ENCODE assay signal across 13 cellular contexts in genomic region chr7:121945066-121945848, GRCh38.
"Had no signal": no experiment of that assay in that cellular context is flagged by ENCODE, and none has a peak within 500 bp of the region (broad histone marks: within the 10 kb centered on the region; RNA-seq: fewer than 3 reads in every experiment).

No MANE protein-coding gene starts in this region.

- H3K9me3 ChIP-seq: mucosa of descending colon, neutrophil had no signal

- H3K4me3 ChIP-seq: cardiac muscle cell, mucosa of descending colon had no signal

- H3K36me3 Mint-ChIP-seq: activated CD8-positive, alpha-beta memory T cell treated with anti-CD3 and anti-CD28 coated beads, Interleukin-2, amount 10 ng/mL, durations not matched to agents 7 days and 5 days; activated naive CD8-positive, alpha-beta T cell; naive thymus-derived CD8-positive, alpha-beta T cell had no signal

- H3K27me3 Mint-ChIP-seq: activated CD8-positive, alpha-beta memory T cell treated with anti-CD3 and anti-CD28 coated beads, Interleukin-2, amount 10 ng/mL, durations not matched to agents 7 days and 5 days; activated naive CD8-positive, alpha-beta T cell; activated T-cell treated with anti-CD3 and anti-CD28 coated beads, Interleukin-2, amount 50 U/mL, for 24 hours had no signal

- ATAC-seq: activated CD8-positive, alpha-beta memory T cell treated with anti-CD3 and anti-CD28 coated beads, Interleukin-2, amount 10 ng/mL, durations not matched to agents 7 days and 5 days; mucosa of descending colon; naive thymus-derived CD8-positive, alpha-beta T cell had no signal

- H3K36me3 ChIP-seq: cardiac muscle cell, neutrophil had no signal

- H3K27me3 ChIP-seq: cardiac muscle cell, neutrophil had no signal

- H3K4me1 Mint-ChIP-seq: activated CD8-positive, alpha-beta memory T cell treated with anti-CD3 and anti-CD28 coated beads, Interleukin-2, amount 10 ng/mL, durations not matched to agents 7 days and 5 days; naive thymus-derived CD8-positive, alpha-beta T cell had no signal

- H3K27ac Mint-ChIP-seq: activated CD8-positive, alpha-beta memory T cell treated with anti-CD3 and anti-CD28 coated beads, Interleukin-2, amount 10 ng/mL, durations not matched to agents 7 days and 5 days; activated naive CD8-positive, alpha-beta T cell; activated T-cell treated with anti-CD3 and anti-CD28 coated beads, Interleukin-2, amount 50 U/mL, for 24 hours; naive thymus-derived CD8-positive, alpha-beta T cell; T-helper 2 cell treated with Interferon-gamma antibody and Interleukin-4, amounts not matched to agents 5 μg/mL and 100 μg/mL, for 36 hours had no signal

- FAIRE-seq: colon had no signal

- H3K9me3 Mint-ChIP-seq: activated T-cell treated with anti-CD3 and anti-CD28 coated beads, Interleukin-2, amount 50 U/mL, for 24 hours; T-helper 2 cell treated with Interferon-gamma antibody and Interleukin-4, amounts not matched to agents 5 μg/mL and 100 μg/mL, for 36 hours had no signal

- H3K4me3 Mint-ChIP-seq: activated CD8-positive, alpha-beta memory T cell treated with anti-CD3 and anti-CD28 coated beads, Interleukin-2, amount 10 ng/mL, durations not matched to agents 7 days and 5 days; activated naive CD8-positive, alpha-beta T cell; activated T-cell treated with anti-CD3 and anti-CD28 coated beads, Interleukin-2, amount 50 U/mL, for 24 hours; naive thymus-derived CD8-positive, alpha-beta T cell; T-helper 2 cell treated with Interferon-gamma antibody and Interleukin-4, amounts not matched to agents 5 μg/mL and 100 μg/mL, for 36 hours had no signal

- DNase-seq: activated CD4-positive, alpha-beta T cell treated with anti-CD3 and anti-CD28 coated beads, Interleukin-2, amount 50 U/mL, for 48 hours; activated CD4-positive, CD25-positive, alpha-beta regulatory T cell treated with anti-CD3 and anti-CD28 coated beads, Interleukin-2, amount 50 U/mL, for 72 hours; activated CD8-positive, alpha-beta memory T cell treated with anti-CD3 and anti-CD28 coated beads, Interleukin-2, amount 10 ng/mL, durations not matched to agents 7 days and 5 days; activated effector memory CD4-positive, alpha-beta T cell treated with Interleukin-2 at 50 U/mL for 16 hours; activated T-cell treated with anti-CD3 and anti-CD28 coated beads, Interleukin-2, amount 50 U/mL, for 24 hours; mucosa of descending colon; naive thymus-derived CD8-positive, alpha-beta T cell; retina had no signal

- H3K27ac ChIP-seq: cardiac muscle cell, neutrophil had no signal
